Comparison of ENCODE assay signal across 30 cellular contexts in the genomic region with DNA sequence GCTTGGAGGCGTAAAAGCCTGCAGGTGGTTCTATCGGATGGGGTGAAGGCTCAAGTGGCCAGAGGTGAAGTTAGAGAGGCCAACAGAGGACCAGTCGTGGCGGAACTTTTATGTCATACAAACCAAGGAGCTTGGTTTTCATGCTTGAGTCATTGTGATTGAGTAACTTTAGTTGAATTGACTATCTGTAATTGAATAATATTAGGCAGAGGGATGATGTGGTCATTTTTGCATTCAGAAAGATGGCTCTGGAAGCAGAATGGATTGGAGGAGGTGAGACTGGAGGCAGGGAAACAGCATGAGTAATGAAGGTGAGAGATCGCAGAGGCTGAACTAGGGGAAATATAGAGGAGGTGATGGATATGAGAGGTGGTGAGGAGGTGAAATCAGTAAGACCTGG. TPM values are rescaled to one million over a fixed set of nuclear protein-coding genes. Genes with fewer than 3 reads are reported as not detected.
"Had no signal": no experiment of that assay in that cellular context is flagged by ENCODE, and none has a peak within 500 bp of the region (broad histone marks: within the 10 kb centered on the region; RNA-seq: fewer than 3 reads in every experiment).

No MANE protein-coding gene starts in this region.

- H3K27ac Mint-ChIP-seq: activated B cell treated with CpG ODN at 0.5 μM for 24 hours; activated CD4-positive, alpha-beta T cell treated with anti-CD3 and anti-CD28 coated beads for 36 hours; activated naive CD8-positive, alpha-beta T cell treated with anti-CD3 and anti-CD28 coated beads for 36 hours; activated T-helper 2 cell treated with anti-CD3 and anti-CD28 coated beads, Interferon-gamma antibody, Interleukin-2, Interleukin-4, amounts not matched to agents 10 μg/mL and 5 μg/mL and 100 μg/mL, durations not matched to agents 14 hours and 24 hours and 36 hours; T-helper 1 cell treated with Interleukin-12 subunit alpha and Interleukin-12 subunit beta and Interleukin-4 antibody, amounts not matched to agents 30 μg/mL and 1 μg/mL, for 36 hours had no signal

- FAIRE-seq: frontal cortex, islet of Langerhans had no signal

- DNase-seq: activated B cell treated with CpG ODN at 0.5 μM for 24 hours; activated CD4-positive, alpha-beta T cell treated with anti-CD3 and anti-CD28 coated beads for 36 hours; activated CD4-positive, alpha-beta T cell treated with anti-CD3 and anti-CD28 coated beads, Interleukin-2, amount 50 U/mL, for 4 hours; activated CD8-positive, alpha-beta memory T cell treated with anti-CD3 and anti-CD28 coated beads, Interleukin-2, amount 50 U/mL, for 48 hours; activated naive CD4-positive, alpha-beta T cell; activated naive CD8-positive, alpha-beta T cell treated with anti-CD3 and anti-CD28 coated beads for 36 hours; activated T-cell treated with anti-CD3 and anti-CD28 coated beads, Interleukin-2, amount 50 U/mL, for 4 hours; amniotic stem cell; erythroblast; head of caudate nucleus; left colon; mesenchymal stem cell; occipital lobe; retina; sigmoid colon; stimulated activated CD4-positive, alpha-beta T cell treated with anti-CD3 and anti-CD28 coated beads, Interleukin-4, amount 100 ng/mL, for 1 hour; stimulated activated naive CD4-positive, alpha-beta T cell treated with Interleukin-2 at 50 U/mL for 16 hours; T1000; uterus had no signal

- H3K27me3 ChIP-seq: sigmoid colon, uterus had no signal

- H3K4me1 Mint-ChIP-seq: activated CD4-positive, alpha-beta T cell treated with anti-CD3 and anti-CD28 coated beads for 36 hours; activated naive CD8-positive, alpha-beta T cell treated with anti-CD3 and anti-CD28 coated beads for 36 hours had no signal

- H3K4me3 Mint-ChIP-seq: activated B cell treated with CpG ODN at 0.5 μM for 24 hours; activated CD4-positive, alpha-beta T cell treated with anti-CD3 and anti-CD28 coated beads for 36 hours; activated naive CD8-positive, alpha-beta T cell treated with anti-CD3 and anti-CD28 coated beads for 36 hours; activated T-cell treated with anti-CD3 and anti-CD28 coated beads, Interleukin-2, amount 50 U/mL, for 4 hours; T-helper 1 cell treated with Interleukin-12 subunit alpha and Interleukin-12 subunit beta and Interleukin-4 antibody, amounts not matched to agents 30 μg/mL and 1 μg/mL, for 36 hours had no signal

- H3K4me1 ChIP-seq: tibial nerve, uterus had no signal

- H3K36me3 Mint-ChIP-seq: activated naive CD8-positive, alpha-beta T cell treated with anti-CD3 and anti-CD28 coated beads for 36 hours had no signal

- H3K4me3 ChIP-seq: sigmoid colon, tibial nerve, uterus had no signal

- H3K27ac ChIP-seq: sigmoid colon, tibial nerve, uterus had no signal

- ATAC-seq: activated CD4-positive, alpha-beta T cell treated with anti-CD3 and anti-CD28 coated beads for 36 hours; activated T-cell treated with anti-CD3 and anti-CD28 coated beads, Interleukin-2, amount 50 U/mL, for 4 hours; left colon had no signal

- H3K27me3 Mint-ChIP-seq: activated CD4-positive, alpha-beta T cell treated with anti-CD3 and anti-CD28 coated beads for 36 hours; activated naive CD8-positive, alpha-beta T cell treated with anti-CD3 and anti-CD28 coated beads for 36 hours had no signal

- H3K36me3 ChIP-seq: sigmoid colon, tibial nerve, uterus had no signal

- H3K9me3 ChIP-seq: sigmoid colon, tibial nerve, uterus had no signal

- H3K9me3 Mint-ChIP-seq: activated B cell treated with CpG ODN at 0.5 μM for 24 hours; activated naive CD8-positive, alpha-beta T cell treated with anti-CD3 and anti-CD28 coated beads for 36 hours; activated T-cell treated with anti-CD3 and anti-CD28 coated beads, Interleukin-2, amount 50 U/mL, for 4 hours; activated T-helper 2 cell treated with anti-CD3 and anti-CD28 coated beads, Interferon-gamma antibody, Interleukin-2, Interleukin-4, amounts not matched to agents 10 μg/mL and 5 μg/mL and 100 μg/mL, durations not matched to agents 14 hours and 24 hours and 36 hours; T-helper 1 cell treated with Interleukin-12 subunit alpha and Interleukin-12 subunit beta and Interleukin-4 antibody, amounts not matched to agents 30 μg/mL and 1 μg/mL, for 36 hours had no signal

RNA-seq across cellular contexts. Expression of gene SPINK4, which starts 7.1 kb away (rescaled TPM):
- total RNA-seq: activated B cell treated with CpG ODN at 0.5 μM for 24 hours; activated CD4-positive, alpha-beta T cell treated with anti-CD3 and anti-CD28 coated beads for 36 hours; activated CD8-positive, alpha-beta memory T cell treated with anti-CD3 and anti-CD28 coated beads for 36 hours; activated naive CD8-positive, alpha-beta T cell treated with anti-CD3 and anti-CD28 coated beads for 36 hours; activated T-cell treated with anti-CD3 and anti-CD28 coated beads, Interleukin-2, amount 50 U/mL, for 4 hours; activated T-helper 2 cell treated with anti-CD3 and anti-CD28 coated beads, Interferon-gamma antibody, Interleukin-2, Interleukin-4, amounts not matched to agents 10 μg/mL and 5 μg/mL and 100 μg/mL, durations not matched to agents 14 hours and 24 hours and 36 hours; chondrocyte; frontal cortex; lower leg skin; mononuclear cell; myocyte; occipital lobe; sigmoid colon; tibial nerve; uterus had no signal
- polyA plus RNA-seq: neural cell had no signal
